7 cellular contexts compared by ENCODE assay signal in the genomic region with DNA sequence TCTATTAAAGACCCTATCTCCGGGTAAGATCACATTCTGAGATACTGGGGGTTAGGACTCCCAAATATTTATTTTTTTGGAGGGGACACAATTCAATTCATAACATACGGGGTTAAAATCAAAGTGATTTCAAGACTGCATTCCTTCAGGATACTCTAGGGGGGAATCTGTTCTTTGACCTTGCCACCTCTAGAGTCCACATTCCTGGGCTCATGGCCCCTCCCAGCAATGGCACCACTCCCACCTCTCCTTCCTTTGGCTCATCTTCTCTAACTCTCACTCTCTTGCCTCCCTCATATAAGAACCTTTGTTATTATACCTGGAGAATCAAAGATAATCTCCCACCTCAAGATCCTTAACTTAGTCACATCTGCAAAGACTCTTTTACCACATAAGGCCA.
"Had no signal": no experiment of that assay in that cellular context is flagged by ENCODE, and none has a peak within 500 bp of the region (broad histone marks: within the 10 kb centered on the region; RNA-seq: fewer than 3 reads in every experiment).

No MANE protein-coding gene starts in this region.

- DNase-seq: GDM1, GF-D8 had no signal

- H3K4me3 ChIP-seq: GM12878 had no signal

- FAIRE-seq: GM12878, GM12891, GM12892, GM18507, GM19239 had no signal

- ATAC-seq: GM12878 had no signal
